In genomic region chrX:112901821-112902732, GRCh38 we compare ENCODE assay signal across 16 cellular contexts.
DNase-seq lines count a peak whose midpoint lies in the region; ATAC-seq and TF ChIP-seq lines count a peak whose summit lies in the region.
"Had no signal": no experiment of that assay in that cellular context is flagged by ENCODE, and none has a peak within 500 bp of the region (broad histone marks: within the 10 kb centered on the region; RNA-seq: fewer than 3 reads in every experiment).

No MANE protein-coding gene starts in this region.

- H3K27ac Mint-ChIP-seq in endodermal cell, result no peak overlapping the region
- H3K27ac Mint-ChIP-seq in stimulated activated memory B cell treated with anti-CD40 and anti-IgM and Interleukin-4, amounts not matched to agents 10 μg/mL and 1 μg/mL and 100 μg/mL, for 72 hours, result no peak overlapping the region

- no peak overlapping the region for H3K4me3 Mint-ChIP-seq in endodermal cell
- H3K4me3 Mint-ChIP-seq in stimulated activated memory B cell treated with anti-CD40 and anti-IgM and Interleukin-4, amounts not matched to agents 10 μg/mL and 1 μg/mL and 100 μg/mL, for 72 hours, result no peak overlapping the region

- 82% methylated on average over 3 of the region's 3 CpGs; no CpG with 5 or more reads in 1 of the 2 experiments for WGBS in endodermal cell (ENCODE audit: insufficient coverage in 1 of 2, insufficient read length in 1 of 2), 2 experiments

- H3K9me3 Mint-ChIP-seq in endodermal cell, result no peaks in the 10 kb centered on the region
- H3K9me3 Mint-ChIP-seq in stimulated activated memory B cell treated with anti-CD40 and anti-IgM and Interleukin-4, amounts not matched to agents 10 μg/mL and 1 μg/mL and 100 μg/mL, for 72 hours, result no peaks in the 10 kb centered on the region

- H3K36me3 ChIP-seq in HAP-1 (replicated peaks) (no peaks in the 10 kb centered on the region), endodermal cell (ENCODE audit: control insufficient read depth, insufficient read depth, low read length) (no peaks in the 10 kb centered on the region)

- H3K4me1 ChIP-seq in HAP-1, result peaks cover 16% of the 10 kb centered on the region
- no peaks in the 10 kb centered on the region for H3K4me1 ChIP-seq in endodermal cell (ENCODE audit: control insufficient read depth, insufficient read depth, low read length)

- H3K27me3 ChIP-seq in HAP-1 (ENCODE audit: low read depth) (no peaks in the 10 kb centered on the region), endodermal cell (ENCODE audit: control insufficient read depth, insufficient read depth, low read length, poor library complexity, severe bottlenecking) (no peaks in the 10 kb centered on the region), dorsolateral prefrontal cortex (peaks cover 0 to 75% (median 16%) of the 10 kb centered on the region in 45 donors)

- H3K27ac ChIP-seq in endodermal cell (ENCODE audit: low read depth, low read length) (no peak overlapping the region), dorsolateral prefrontal cortex (no peak overlapping the region)
- H3K27ac ChIP-seq: C4-2B had no signal

- H3K36me3 Mint-ChIP-seq in endodermal cell (ENCODE audit: low read depth), result no peaks in the 10 kb centered on the region
- H3K36me3 Mint-ChIP-seq in stimulated activated memory B cell treated with anti-CD40 and anti-IgM and Interleukin-4, amounts not matched to agents 10 μg/mL and 1 μg/mL and 100 μg/mL, for 72 hours, result no peaks in the 10 kb centered on the region

- intact Hi-C loops in dorsolateral prefrontal cortex (cut with DNase I), result no loop called here

- TF ChIP-seq CTCF in endodermal cell (conservative IDR thresholded peaks at IDR 0.05) (no peak), dorsolateral prefrontal cortex (IDR thresholded peaks at IDR 0.05 in 54 of 56, conservative IDR thresholded peaks at IDR 0.05 in 2 of 56; ENCODE audit: low read depth in 1 of 56, partially characterized antibody in 56 of 56) (no peak)

- no peaks in the 10 kb centered on the region for H3K4me1 Mint-ChIP-seq in endodermal cell
- H3K4me1 Mint-ChIP-seq in stimulated activated memory B cell treated with anti-CD40 and anti-IgM and Interleukin-4, amounts not matched to agents 10 μg/mL and 1 μg/mL and 100 μg/mL, for 72 hours, result no peaks in the 10 kb centered on the region

- in situ Hi-C loops in G401 (cut with HindIII; ENCODE audit: low sequenced_read_pairs) (no loop called here), HAP-1 (cut with MboI; ENCODE audit: low sequenced_read_pairs) (no loop called here)

- no peak overlapping the region for H3K9ac ChIP-seq in endodermal cell (ENCODE audit: extremely low read depth, low read length, poor library complexity, severe bottlenecking)

- no peak for ATAC-seq in GM21526 (IDR thresholded peaks at IDR 0.05; ENCODE audit: low FRiP score, unreplicated experiment)
- ATAC-seq in stimulated activated memory B cell treated with anti-CD40 and anti-IgM and Interleukin-4, amounts not matched to agents 10 μg/mL and 1 μg/mL and 100 μg/mL, for 72 hours, result no peak

- DNase-seq in G401 (ENCODE audit: low spot score), result peak; percentile 0
- peak; percentile 41 to 62 for DNase-seq in HAP-1 (ENCODE audit: low spot score in 2 of 2)
- no peak for DNase-seq in endodermal cell
- peak; percentile 16 for DNase-seq in renal cortical epithelial cell (ENCODE audit: low read depth)
- no peak for DNase-seq in dorsolateral prefrontal cortex
- DNase-seq: GOT3, KBM-7, NCI-H1105 treated with DMSO at 0.1 percent for 48 hours, NCI-H1694, NCI-H2081 treated with DMSO at 0.1 percent for 48 hours, NCI-H510A treated with DMSO at 0.1 percent for 48 hours, NCI-H82, SHP77 treated with DMSO at 0.1 percent for 48 hours had no signal

- H3K9me3 ChIP-seq in HAP-1 (no peaks in the 10 kb centered on the region), endodermal cell (ENCODE audit: control insufficient read depth, low read length) (no peaks in the 10 kb centered on the region)

- H3K4me3 ChIP-seq in HAP-1 (no peak overlapping the region), endodermal cell (ENCODE audit: low read length) (peak overlapping the region; percentile 7), dorsolateral prefrontal cortex (no peak overlapping the region)

- no peaks in the 10 kb centered on the region for H3K27me3 Mint-ChIP-seq in endodermal cell (ENCODE audit: insufficient read depth)
- H3K27me3 Mint-ChIP-seq in stimulated activated memory B cell treated with anti-CD40 and anti-IgM and Interleukin-4, amounts not matched to agents 10 μg/mL and 1 μg/mL and 100 μg/mL, for 72 hours, result no peaks in the 10 kb centered on the region

Comparison
In these comparisons a context has a peak if more than half of its experiments do, and no peak if none do; other contexts are left out.
1. DNase-seq: peak in G401 (single experiment), HAP-1 (2 of 2) and renal cortical epithelial cell (single experiment); none in endodermal cell (single experiment) and dorsolateral prefrontal cortex (0 of 10).